Comparison of ENCODE assay signal across 21 cellular contexts in genomic region chr21:41573902-41574690, GRCh38.
"Had no signal": no experiment of that assay in that cellular context is flagged by ENCODE, and none has a peak within 500 bp of the region (broad histone marks: within the 10 kb centered on the region; RNA-seq: fewer than 3 reads in every experiment).

No MANE protein-coding gene starts in this region.

- H3K36me3 Mint-ChIP-seq: stimulated activated effector memory CD8-positive, alpha-beta T cell treated with anti-CD3 and anti-CD28 coated beads, Interleukin-12 subunit alpha, Interleukin-12 subunit beta, amount 100 ng/mL, for 72 hours had no signal

- H3K9me3 ChIP-seq: neutrophil, thyroid gland had no signal

- H3K27ac Mint-ChIP-seq: dendritic cell treated with granulocyte-macrophage colony-stimulating factor and Interleukin-4, amounts not matched to agents 40 ng/mL and 50 ng/mL, for 4 days; naive thymus-derived CD8-positive, alpha-beta T cell; stimulated activated effector memory CD8-positive, alpha-beta T cell treated with anti-CD3 and anti-CD28 coated beads, Interleukin-12 subunit alpha, Interleukin-12 subunit beta, amount 100 ng/mL, for 72 hours had no signal

- H3K36me3 ChIP-seq: heart left ventricle, left lung, neutrophil, sigmoid colon, suprapubic skin, thyroid gland, upper lobe of left lung, uterus had no signal

- H3K27me3 ChIP-seq: heart left ventricle, left lung, sigmoid colon, suprapubic skin, thyroid gland, upper lobe of left lung, uterus had no signal

- H3K4me1 ChIP-seq: heart left ventricle, left lung, sigmoid colon, suprapubic skin, thyroid gland, upper lobe of left lung, uterus had no signal

- H3K4me3 ChIP-seq: heart left ventricle, left lung, lung, sigmoid colon, skin epidermis, suprapubic skin, thyroid gland, upper lobe of left lung, uterus had no signal

- H3K4me1 Mint-ChIP-seq: central memory CD8-positive, alpha-beta T cell; naive thymus-derived CD8-positive, alpha-beta T cell had no signal

- H3K4me3 Mint-ChIP-seq: central memory CD8-positive, alpha-beta T cell; dendritic cell treated with granulocyte-macrophage colony-stimulating factor and Interleukin-4, amounts not matched to agents 40 ng/mL and 50 ng/mL, for 4 days; naive thymus-derived CD8-positive, alpha-beta T cell; stimulated activated effector memory CD8-positive, alpha-beta T cell treated with anti-CD3 and anti-CD28 coated beads, Interleukin-12 subunit alpha, Interleukin-12 subunit beta, amount 100 ng/mL, for 72 hours had no signal

- ATAC-seq: heart left ventricle; left lung; naive thymus-derived CD8-positive, alpha-beta T cell; stimulated activated effector memory CD8-positive, alpha-beta T cell treated with anti-CD3 and anti-CD28 coated beads, Interleukin-12 subunit alpha, Interleukin-12 subunit beta, amount 100 ng/mL, for 72 hours; stimulated activated naive CD8-positive, alpha-beta T cell treated with anti-CD3 and anti-CD28 coated beads, Interleukin-15, Interleukin-2, amounts not matched to agents 100 U/mL and 50 U/mL, for 24 hours had no signal

- DNase-seq: heart left ventricle; hypothalamus; kidney glomerular epithelial cell; left lung; mesenchymal stem cell; midbrain; naive thymus-derived CD8-positive, alpha-beta T cell; posterior cingulate gyrus; sigmoid colon; stimulated activated CD4-positive, alpha-beta T cell treated with anti-CD3 and anti-CD28 coated beads, Interleukin-12 subunit alpha, Interleukin-12 subunit beta, amount 100 ng/mL, for 4 hours; stimulated activated naive CD8-positive, alpha-beta T cell treated with anti-CD3 and anti-CD28 coated beads, Interleukin-15, Interleukin-2, amounts not matched to agents 100 U/mL and 50 U/mL, for 24 hours; thyroid gland; upper lobe of left lung; uterus had no signal

- H3K27ac ChIP-seq: heart left ventricle, left lung, neutrophil, sigmoid colon, skin epidermis, suprapubic skin, thyroid gland, upper lobe of left lung, uterus had no signal
